1 cellular context compared by ENCODE assay signal in genomic region chr3:50562866-50563265, GRCh38.
TF ChIP-seq lines count a peak whose summit lies in the region.

No MANE protein-coding gene starts in this region.

TF ChIP-seq in GM12878, 131 proteins besides CTCF, POLR2A, EP300 and RAD21:
- TF ChIP-seq ZNF687 (IDR thresholded peaks at IDR 0.05) = no peak
- TF ChIP-seq FOXM1 (IDR thresholded peaks at IDR 0.05; ENCODE audit: low read depth, low read length) = no peak
- TF ChIP-seq ZSCAN29 (IDR thresholded peaks at IDR 0.05) = no peak
- TF ChIP-seq MEF2A (IDR thresholded peaks at IDR 0.05; ENCODE audit: insufficient read depth, low read depth, low read length) = no peak
- TF ChIP-seq SPI1 (IDR thresholded peaks at IDR 0.05; ENCODE audit: borderline replicate concordance, insufficient read depth, low read depth, low read length) = peak; percentile 32; the same call in 1 of the 2 replicates
- no peak for TF ChIP-seq LARP7 (IDR thresholded peaks at IDR 0.05)
- TF ChIP-seq SKIL (IDR thresholded peaks at IDR 0.05; ENCODE audit: low read depth, poor library complexity, severe bottlenecking) = no peak
- TF ChIP-seq ZBTB4 (CRISPR knock-in tag; IDR thresholded peaks at IDR 0.05) = no peak
